In genomic region chr9:70060883-70061507, GRCh38 we compare ENCODE assay signal across 11 cellular contexts. TPM values are rescaled to one million over a fixed set of nuclear protein-coding genes. Genes with fewer than 3 reads are reported as not detected.
DNase-seq lines count a peak whose midpoint lies in the region; ATAC-seq and TF ChIP-seq lines count a peak whose summit lies in the region.
"Had no signal": no experiment of that assay in that cellular context is flagged by ENCODE, and none has a peak within 500 bp of the region (broad histone marks: within the 10 kb centered on the region; RNA-seq: fewer than 3 reads in every experiment).

No MANE protein-coding gene starts in this region.

- peaks cover 51% of the 10 kb centered on the region for H3K27me3 Mint-ChIP-seq in activated T-cell treated with anti-CD3 and anti-CD28 coated beads, Interleukin-2, amount 50 U/mL, for 24 hours

- no peak overlapping the region for H3K4me3 Mint-ChIP-seq in activated T-cell treated with anti-CD3 and anti-CD28 coated beads, Interleukin-2, amount 50 U/mL, for 24 hours
- H3K4me3 Mint-ChIP-seq: activated CD8-positive, alpha-beta T cell treated with anti-CD3 and anti-CD28 coated beads, Interleukin-2, amount 10 ng/mL, durations not matched to agents 7 days and 5 days had no signal

- H3K27me3 ChIP-seq in sigmoid colon (no peaks in the 10 kb centered on the region), adrenal gland (no peaks in the 10 kb centered on the region), foreskin keratinocyte (no peaks in the 10 kb centered on the region)
- H3K27me3 ChIP-seq: SJCRH30 had no signal

- H3K4me1 Mint-ChIP-seq in activated T-cell treated with anti-CD3 and anti-CD28 coated beads, Interleukin-2, amount 50 U/mL, for 24 hours (ENCODE audit: low read depth): no peaks in the 10 kb centered on the region

- no peak overlapping the region for H3K27ac Mint-ChIP-seq in activated T-cell treated with anti-CD3 and anti-CD28 coated beads, Interleukin-2, amount 50 U/mL, for 24 hours
- H3K27ac Mint-ChIP-seq: activated CD8-positive, alpha-beta T cell treated with anti-CD3 and anti-CD28 coated beads, Interleukin-2, amount 10 ng/mL, durations not matched to agents 7 days and 5 days had no signal

- H3K4me3 ChIP-seq in sigmoid colon (no peak overlapping the region), adrenal gland (no peak overlapping the region)
- H3K4me3 ChIP-seq: SJCRH30 had no signal

- H3K4me1 ChIP-seq in sigmoid colon (peaks cover 0 to 99% (median 82%) of the 10 kb centered on the region in 4 donors), adrenal gland (replicated peaks in 1 of 2) (no peaks in the 10 kb centered on the region), foreskin keratinocyte (peaks cover 9% of the 10 kb centered on the region)
- H3K4me1 ChIP-seq: SJCRH30 had no signal

- H3K9me3 Mint-ChIP-seq in activated T-cell treated with anti-CD3 and anti-CD28 coated beads, Interleukin-2, amount 50 U/mL, for 24 hours: no peaks in the 10 kb centered on the region

- TF ChIP-seq EP300 in sigmoid colon (IDR thresholded peaks at IDR 0.05): no peak

- intact Hi-C loops in sigmoid colon (cut with DNase I): loop anchor here (5.0 kb wide), 1 partner anchor 351 kb away; the partner anchor contains the start of gene KLF9
- intact Hi-C loops in adrenal gland (cut with DNase I): no loop called here

- no peak for TF ChIP-seq CTCF in sigmoid colon (IDR thresholded peaks at IDR 0.05)
- no peak for TF ChIP-seq CTCF in adrenal gland (IDR thresholded peaks at IDR 0.05)
- no peak for TF ChIP-seq CTCF in foreskin keratinocyte (conservative IDR thresholded peaks at IDR 0.05)

- H3K36me3 ChIP-seq in sigmoid colon (peaks cover 0 to 16% (median 6%) of the 10 kb centered on the region in 4 donors), adrenal gland (replicated peaks in 1 of 2) (no peaks in the 10 kb centered on the region)
- H3K36me3 ChIP-seq: SJCRH30 had no signal

- H3K9me3 ChIP-seq in sigmoid colon: no peaks in the 10 kb centered on the region
- H3K9me3 ChIP-seq in adrenal gland (replicated peaks in 1 of 3): no peaks in the 10 kb centered on the region
- H3K9me3 ChIP-seq: SJCRH30 had no signal

- peak overlapping the region; percentile 87 to 98 (median 89) for H3K27ac ChIP-seq in sigmoid colon
- H3K27ac ChIP-seq in adrenal gland: no peak overlapping the region
- H3K27ac ChIP-seq in foreskin keratinocyte: no peak overlapping the region
- H3K27ac ChIP-seq: SJCRH30 had no signal

- H3K36me3 Mint-ChIP-seq in activated T-cell treated with anti-CD3 and anti-CD28 coated beads, Interleukin-2, amount 50 U/mL, for 24 hours (ENCODE audit: low read depth): no peaks in the 10 kb centered on the region

- TF ChIP-seq POLR2A in sigmoid colon (IDR thresholded peaks at IDR 0.05) (no peak), adrenal gland (IDR thresholded peaks at IDR 0.05) (no peak)

- DNase-seq in sigmoid colon (no peak), adrenal gland (no peak), foreskin keratinocyte (no peak), hippocampal formation (lab: John Stamatoyannopoulos, UW) (no peak)
- no peak for DNase-seq in activated T-cell treated with anti-CD3 and anti-CD28 coated beads, Interleukin-2, amount 50 U/mL, for 24 hours
- DNase-seq: activated CD8-positive, alpha-beta T cell treated with anti-CD3 and anti-CD28 coated beads, Interleukin-2, amount 10 ng/mL, durations not matched to agents 7 days and 5 days; NCI-H1930; SJCRH30 had no signal

- ATAC-seq in GM19395 (IDR thresholded peaks at IDR 0.05; ENCODE audit: unreplicated experiment) (peak; percentile 99), HG02798 (IDR thresholded peaks at IDR 0.05; ENCODE audit: poor library complexity, unreplicated experiment) (peak; percentile 78), HG03571 (IDR thresholded peaks at IDR 0.05; ENCODE audit: unreplicated experiment) (peak; percentile 97), foreskin keratinocyte (no peak)
- ATAC-seq: activated CD8-positive, alpha-beta T cell treated with anti-CD3 and anti-CD28 coated beads, Interleukin-2, amount 10 ng/mL, durations not matched to agents 7 days and 5 days had no signal

RNA-seq across cellular contexts. Expression of gene MAMDC2, which starts 17.3 kb away (rescaled TPM):
- total RNA-seq in sigmoid colon (100 to 1,000 TPM in 3 of 4 donors, 10 to 100 TPM in 1; 89.9 to 167 (median 137) TPM), adrenal gland (10 to 100 TPM in 3 of 8 donors, 1 to 10 TPM in 5; 3.9 to 15.7 (median 7.0) TPM), foreskin keratinocyte (9.4 and 22.7 TPM in 2 replicates)
- polyA plus RNA-seq in sigmoid colon (1 to 10 TPM; 2.5 to 5.3 (median 4.2) TPM), adrenal gland (1 to 10 TPM; 2.6 to 7.1 (median 3.0) TPM), foreskin keratinocyte (3.7 and 7.0 TPM in 2 replicates)
- total RNA-seq: activated CD8-positive, alpha-beta T cell treated with anti-CD3 and anti-CD28 coated beads, Interleukin-2, amount 10 ng/mL, durations not matched to agents 7 days and 5 days had no signal

Comparison
In these comparisons a context has a peak if more than half of its experiments do, and no peak if none do; other contexts are left out.
1. H3K27ac ChIP-seq: peak in sigmoid colon (4 of 4); none in adrenal gland (0 of 5) and foreskin keratinocyte (single experiment).